17 cellular contexts compared by ENCODE assay signal in the genomic region with DNA sequence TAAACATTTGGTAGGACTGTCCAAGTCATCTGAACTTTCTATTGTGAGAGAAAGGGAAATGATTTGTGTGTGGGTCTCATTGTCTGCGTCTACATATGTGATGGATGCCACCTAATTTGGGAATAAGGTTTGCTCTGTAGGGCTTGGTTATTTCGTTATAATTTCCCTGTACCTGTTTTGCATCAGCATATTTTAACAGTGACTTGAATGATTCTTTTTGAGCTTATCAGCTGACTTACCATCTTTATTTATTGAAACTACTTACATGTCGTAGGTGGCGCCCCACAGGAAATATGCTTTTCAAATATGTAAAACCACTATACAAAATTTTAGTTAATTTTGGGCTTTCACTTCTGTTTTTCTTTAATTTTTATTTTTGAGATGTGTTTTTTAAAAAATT. TPM values are rescaled to one million over a fixed set of nuclear protein-coding genes. Genes with fewer than 3 reads are reported as not detected.
DNase-seq lines count a peak whose midpoint lies in the region; ATAC-seq, FAIRE-seq and TF ChIP-seq lines count a peak whose summit lies in the region.
"Had no signal": no experiment of that assay in that cellular context is flagged by ENCODE, and none has a peak within 500 bp of the region (broad histone marks: within the 10 kb centered on the region; RNA-seq: fewer than 3 reads in every experiment).

No MANE protein-coding gene starts in this region.

- no TSS peak for BruUV-seq in HepG2 (replicated peaks; lab: Mats Ljungman, UMichigan)

- no peak for TF ChIP-seq CTCF in DOHH2 (IDR thresholded peaks at IDR 0.05; ENCODE audit: low read depth, low read length, poor library complexity, severe bottlenecking)
- no peak for TF ChIP-seq CTCF in upper lobe of right lung (IDR thresholded peaks at IDR 0.05)
- TF ChIP-seq CTCF in HepG2 (CRISPR knock-in tag; IDR thresholded peaks at IDR 0.05): no peak

- TF ChIP-seq EP300 in HepG2 (IDR thresholded peaks at IDR 0.05; ENCODE audit: low read depth in 2 of 2, low read length in 2 of 2) (no peak), HepG2 (CRISPR knock-in tag; IDR thresholded peaks at IDR 0.05; ENCODE audit: borderline replicate concordance) (no peak)

- POLR2A ChIA-PET in HepG2 (lab: Yijun Ruan, JAX): no interaction called here

- H3K27ac ChIP-seq in DOHH2 (ENCODE audit: low read depth, low read length) (peak overlapping the region; percentile 99), upper lobe of right lung (no peak overlapping the region), HepG2 (ENCODE audit: extremely low read length, insufficient read depth, low read length) (no peak overlapping the region)
- H3K27ac ChIP-seq: A549, parathyroid adenoma, VCaP had no signal

- CTCF ChIA-PET in HepG2 (lab: Yijun Ruan, JAX; ENCODE audit: low intra/inter-chr PET ratio, low total read pairs): no interaction called here

- H4K20me1 ChIP-seq in DOHH2 (ENCODE audit: control insufficient read depth, insufficient read depth, low read depth, low read length) (no peaks in the 10 kb centered on the region), HepG2 (ENCODE audit: insufficient read depth, low read length) (no peaks in the 10 kb centered on the region)

- H3F3A ChIP-seq in DOHH2 (ENCODE audit: control insufficient read depth, insufficient read depth): peaks cover 42% of the 10 kb centered on the region

- no peaks in the 10 kb centered on the region for H3K9me3 ChIP-seq in DOHH2 (ENCODE audit: control insufficient read depth, insufficient read depth, low read length)
- no peaks in the 10 kb centered on the region for H3K9me3 ChIP-seq in upper lobe of right lung
- H3K9me3 ChIP-seq in HepG2 (ENCODE audit: low read length): no peaks in the 10 kb centered on the region
- H3K9me3 ChIP-seq: A549 had no signal

- no peak for FAIRE-seq in HepG2 (lab: Jason Lieb, UNC)
- FAIRE-seq: A549, H1 had no signal

- H3K4me3 ChIP-seq in DOHH2 (ENCODE audit: low read length) (peak overlapping the region; percentile 74), upper lobe of right lung (no peak overlapping the region), HepG2 (replicated peaks in 1 of 3; ENCODE audit: insufficient read depth in 1 of 3, low read depth in 2 of 3, low read length in 3 of 3) (no peak overlapping the region)
- H3K4me3 ChIP-seq: A549 had no signal

- H3K27me3 ChIP-seq in DOHH2 (ENCODE audit: control insufficient read depth, low read length) (no peaks in the 10 kb centered on the region), upper lobe of right lung (no peaks in the 10 kb centered on the region), HepG2 (ENCODE audit: control insufficient read depth in 1 of 2, insufficient read depth in 2 of 2, low read length in 2 of 2) (no peaks in the 10 kb centered on the region; a peak in 1 of 5 replicates)

- DNase-seq in upper lobe of right lung (no peak), NCI-H748 (lab: John Stamatoyannopoulos, UW; ENCODE audit: unreplicated experiment) (no peak), NCI-H146 treated with DMSO at 0.1 percent for 48 hours (lab: John Stamatoyannopoulos, UW; ENCODE audit: unreplicated experiment) (no peak), HepG2 (ENCODE audit: low spot score) (no peak)
- DNase-seq: activated CD8-positive, alpha-beta memory T cell treated with anti-CD3 and anti-CD28 coated beads, Interleukin-2, amount 50 U/mL, for 48 hours; cortex of kidney; MM.1S; NCI-H446; stimulated activated CD4-positive, alpha-beta T cell treated with anti-CD3 and anti-CD28 coated beads, Interleukin-15, amount 100 ng/mL, for 24 hours had no signal

- H3K9me2 ChIP-seq in DOHH2 (replicated peaks; ENCODE audit: control insufficient read depth, low read length): no peaks in the 10 kb centered on the region

- peaks cover 79% of the 10 kb centered on the region for H3K79me2 ChIP-seq in DOHH2 (ENCODE audit: control insufficient read depth, low read length)
- H3K79me2 ChIP-seq in HepG2 (ENCODE audit: insufficient read depth, low read length): no peaks in the 10 kb centered on the region
- H3K79me2 ChIP-seq: parathyroid adenoma had no signal

- ATAC-seq in GM19328 (IDR thresholded peaks at IDR 0.05; ENCODE audit: unreplicated experiment) (peak; percentile 88), HG02678 (IDR thresholded peaks at IDR 0.05; ENCODE audit: unreplicated experiment) (peak; percentile 57), HG03571 (IDR thresholded peaks at IDR 0.05; ENCODE audit: unreplicated experiment) (peak; percentile 59), upper lobe of right lung (no peak), HepG2 (no peak)
- ATAC-seq: A549 had no signal

- H3K4me1 ChIP-seq in DOHH2 (ENCODE audit: control insufficient read depth, low read length) (peaks cover 98% of the 10 kb centered on the region), upper lobe of right lung (no peaks in the 10 kb centered on the region), HepG2 (ENCODE audit: insufficient read depth, low read length) (no peaks in the 10 kb centered on the region)
- H3K4me1 ChIP-seq: A549, parathyroid adenoma had no signal

- WGBS in HepG2 (ENCODE audit: low lambda C conversion rate): 55% methylated on average over 4 of the region's 4 CpGs

- no peak for TF ChIP-seq POLR2A in HepG2 (IDR thresholded peaks at IDR 0.05; ENCODE audit: insufficient read depth in 1 of 2, low read depth in 2 of 2, low read length in 2 of 2)

- no peak for TF ChIP-seq RAD21 in HepG2 (CRISPR knock-in tag; IDR thresholded peaks at IDR 0.05)

- H3K4me2 ChIP-seq in DOHH2 (ENCODE audit: low read length) (peak overlapping the region; percentile 94), HepG2 (ENCODE audit: low read depth, low read length) (no peak overlapping the region)
- H3K4me2 ChIP-seq: A549 had no signal

- peaks cover 27% of the 10 kb centered on the region for H3K36me3 ChIP-seq in DOHH2 (ENCODE audit: control insufficient read depth, low read length)
- H3K36me3 ChIP-seq in upper lobe of right lung: no peaks in the 10 kb centered on the region
- no peaks in the 10 kb centered on the region for H3K36me3 ChIP-seq in HepG2 (replicated peaks in 1 of 2; ENCODE audit: control insufficient read depth in 1 of 2, insufficient read depth in 2 of 2, low read length in 2 of 2)

- H2AFZ ChIP-seq in HepG2 (ENCODE audit: low read length): no peak overlapping the region
- H2AFZ ChIP-seq: parathyroid adenoma had no signal

- in situ Hi-C loops in HepG2 (cut with HindIII; ENCODE audit: extremely low pct_ligation_motif_present, low pct_unique_long_range_greater_than_20kb): no loop called here

- H3K9ac ChIP-seq in HepG2 (ENCODE audit: insufficient read depth, low read depth, low read length): no peak overlapping the region
- H3K9ac ChIP-seq: parathyroid adenoma had no signal

- intact Hi-C loops in upper lobe of right lung (cut with DNase I): no loop called here
- intact Hi-C loops in HepG2 (cut with micrococcal nuclease; ENCODE audit: unreplicated experiment): no loop called here

RNA-seq across cellular contexts. Expression of gene BCAT1, which starts 56.5 kb away (rescaled TPM):
- total RNA-seq in upper lobe of right lung (82.5 TPM), HepG2 (2016; rRNA removed; fragmentation: Illumina TruSeq; extraction: Trizol) (75.5 and 142 TPM in 2 replicates)
- 5.6 and 7.0 TPM in 2 replicates for total RNA-seq in HepG2 (2016; cell fraction: cytosol; rRNA removed; fragmentation: Illumina TruSeq; extraction: Trizol; ENCODE audit: low read depth)
- 72.9 and 129 TPM in 2 replicates for total RNA-seq in HepG2 (2016; cell fraction: insoluble cytoplasmic fraction; rRNA removed; fragmentation: Illumina TruSeq; extraction: Trizol)
- total RNA-seq in HepG2 (2016; cell fraction: membrane; rRNA removed; fragmentation: Illumina TruSeq; extraction: Trizol): 13.3 and 15.4 TPM in 2 replicates
- 33.0 and 33.1 TPM in 2 replicates for total RNA-seq in HepG2 (2016; cell fraction: nucleus; rRNA removed; fragmentation: Illumina TruSeq; extraction: Trizol)
- polyA plus RNA-seq in HepG2 (2011; rRNA removed): 7.8 and 8.0 TPM in 2 replicates
- 3.9 and 5.8 TPM in 2 replicates for polyA plus RNA-seq in HepG2 (2011; cell fraction: cytosol; rRNA removed)
- 5.0 and 7.8 TPM in 2 replicates for polyA plus RNA-seq in HepG2 (2011; cell fraction: nucleus; rRNA removed)
- 20.1 and 29.8 TPM in 2 replicates for polyA plus RNA-seq in HepG2 (2012)
- polyA plus RNA-seq in HepG2 (2016; cell fraction: cytosol; fragmentation: Illumina TruSeq; extraction: Trizol; ENCODE audit: low read depth): 2.8 and 5.4 TPM in 2 replicates
- 42.2 and 43.3 TPM in 2 replicates for polyA plus RNA-seq in HepG2 (2016; cell fraction: insoluble cytoplasmic fraction; fragmentation: Illumina TruSeq; extraction: Trizol; ENCODE audit: low read depth)
- polyA plus RNA-seq in HepG2 (2016; cell fraction: membrane; fragmentation: Illumina TruSeq; extraction: Trizol; ENCODE audit: low read depth): 6.0 and 6.1 TPM in 2 replicates
- polyA plus RNA-seq in HepG2 (2016; cell fraction: nucleus; fragmentation: Illumina TruSeq; extraction: Trizol; ENCODE audit: insufficient read depth, low read depth): 16.8 and 16.9 TPM in 2 replicates
- 0.49 and 19.4 TPM in 2 replicates for polyA minus RNA-seq in HepG2 (2011; rRNA and poly(A)+ RNA removed; ENCODE audit: low replicate concordance)
- polyA minus RNA-seq in HepG2 (2011; cell fraction: cytosol; rRNA and poly(A)+ RNA removed): 29.5 and 39.7 TPM in 2 replicates
- 30.2 and 33.6 TPM in 2 replicates for polyA minus RNA-seq in HepG2 (2011; cell fraction: nucleus; rRNA and poly(A)+ RNA removed)

Comparison
In these comparisons a context has a peak if more than half of its experiments do, and no peak if none do; other contexts are left out.
1. ATAC-seq: peak in GM19328 (single experiment), HG02678 (single experiment) and HG03571 (single experiment); none in upper lobe of right lung (single experiment) and HepG2 (single experiment).